Comparison of ENCODE assay signal across 1 cellular context in genomic region chr6:74567891-74568290, GRCh38.
TF ChIP-seq lines count a peak whose summit lies in the region.

No MANE protein-coding gene starts in this region.

TF ChIP-seq in GM12878, 131 proteins besides CTCF, POLR2A, EP300 and RAD21:
- no peak for TF ChIP-seq MAX (IDR thresholded peaks at IDR 0.05; ENCODE audit: low read depth, low read length)
- TF ChIP-seq ZNF384 (IDR thresholded peaks at IDR 0.05; ENCODE audit: borderline replicate concordance, low read depth, low read length): no peak
- TF ChIP-seq NRF1 (conservative IDR thresholded peaks at IDR 0.05; ENCODE audit: low read depth, low read length): no peak
- no peak for TF ChIP-seq ZBTB40 (IDR thresholded peaks at IDR 0.05; ENCODE audit: borderline replicate concordance)
- no peak for TF ChIP-seq SIX5 (IDR thresholded peaks at IDR 0.05; ENCODE audit: low read depth, low read length, severe bottlenecking)
- no peak for TF ChIP-seq SUZ12 (IDR thresholded peaks at IDR 0.05; ENCODE audit: unreplicated experiment)
- no peak for TF ChIP-seq ATF2 (IDR thresholded peaks at IDR 0.05; ENCODE audit: low read length)
- TF ChIP-seq CREM (IDR thresholded peaks at IDR 0.05; ENCODE audit: low read depth): no peak
- no peak for TF ChIP-seq BCL3 (IDR thresholded peaks at IDR 0.05; ENCODE audit: borderline replicate concordance, insufficient read depth, low read depth, low read length, poor library complexity, severe bottlenecking)
- no peak for TF ChIP-seq RFX5 (IDR thresholded peaks at IDR 0.05; ENCODE audit: low read depth, low read length)
- no peak for TF ChIP-seq NFXL1 (IDR thresholded peaks at IDR 0.05; ENCODE audit: borderline replicate concordance)
